Comparison of ENCODE assay signal across 18 cellular contexts in the genomic region with DNA sequence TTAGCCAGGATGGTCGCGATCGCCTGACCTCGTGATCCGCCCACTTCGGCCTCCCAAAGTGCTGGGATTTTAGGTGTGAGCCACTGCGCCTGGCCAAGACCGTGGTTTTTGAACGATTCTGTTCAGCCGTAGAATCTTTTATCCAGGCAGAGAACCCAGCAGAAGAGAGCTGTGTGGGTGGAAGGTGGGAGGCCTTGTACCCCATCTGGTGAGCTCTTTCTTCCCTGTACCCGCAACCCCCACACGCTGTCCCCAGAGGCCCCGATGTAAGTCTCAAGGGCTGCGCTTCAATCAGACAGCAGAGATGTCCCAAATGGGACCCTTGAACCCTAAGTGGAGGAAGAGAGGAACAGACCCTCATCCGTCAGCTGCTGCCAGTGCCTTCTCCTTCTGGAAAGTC. TPM values are rescaled to one million over a fixed set of nuclear protein-coding genes. Genes with fewer than 3 reads are reported as not detected.
DNase-seq lines count a peak whose midpoint lies in the region.
"Had no signal": no experiment of that assay in that cellular context is flagged by ENCODE, and none has a peak within 500 bp of the region (broad histone marks: within the 10 kb centered on the region; RNA-seq: fewer than 3 reads in every experiment).

No MANE protein-coding gene starts in this region.

- H3K14ac ChIP-seq in neuronal stem cell (ENCODE audit: low read length) = no peak overlapping the region

- peaks cover 21 to 56% of the 10 kb centered on the region in 2 donors for H3K36me3 ChIP-seq in neuronal stem cell (replicated peaks in 1 of 2; ENCODE audit: control insufficient read depth in 2 of 2, insufficient read depth in 2 of 2, low read length in 2 of 2)

- no peak overlapping the region for H2BK15ac ChIP-seq in neuronal stem cell (ENCODE audit: low read length)

- H3K23ac ChIP-seq in neuronal stem cell (ENCODE audit: low read depth, low read length, poor library complexity) = no peak overlapping the region

- peak in 13 of 61 donors; percentile 1 to 41 (median 17) for DNase-seq in caudate nucleus (lab: John Stamatoyannopoulos, UW)
- no peak for DNase-seq in neuronal stem cell (ENCODE audit: low spot score)
- DNase-seq in putamen (ENCODE audit: low spot score) = peak; percentile 63
- no peak for DNase-seq in activated naive CD8-positive, alpha-beta T cell treated with anti-CD3 and anti-CD28 coated beads for 36 hours
- DNase-seq in activated naive CD4-positive, alpha-beta T cell (lab: John Stamatoyannopoulos, UW) = no peak
- DNase-seq in stimulated activated CD4-positive, alpha-beta T cell treated with anti-CD3 and anti-CD28 coated beads, Interleukin-12 subunit alpha, Interleukin-12 subunit beta, amount 100 ng/mL, for 4 hours = no peak
- DNase-seq: Caco-2; CD4-positive, CD25-positive, alpha-beta regulatory T cell; CD8-positive, alpha-beta T cell; DMS153; DND-41; GOT3 had no signal

- H3K18ac ChIP-seq in neuronal stem cell (ENCODE audit: low read length) = no peak overlapping the region

- no CpG with 5 or more reads among the region's 15 CpGs for WGBS in neuronal stem cell (ENCODE audit: extremely low coverage in 2 of 2, insufficient read length in 2 of 2, insufficient replicate concordance in 1 of 2), 2 donors

- H2BK12ac ChIP-seq in neuronal stem cell (ENCODE audit: low read length) = no peak overlapping the region

- peaks cover 15% of the 10 kb centered on the region for H3K4me1 Mint-ChIP-seq in activated naive CD8-positive, alpha-beta T cell treated with anti-CD3 and anti-CD28 coated beads for 36 hours

- H2BK120ac ChIP-seq in neuronal stem cell (ENCODE audit: low read depth, low read length) = no peak overlapping the region

- H4K91ac ChIP-seq in neuronal stem cell (ENCODE audit: low read depth, low read length, poor library complexity) = no peak overlapping the region

- no peak overlapping the region for H3K4ac ChIP-seq in neuronal stem cell (ENCODE audit: low read length)

- H3K9me3 Mint-ChIP-seq in activated naive CD8-positive, alpha-beta T cell treated with anti-CD3 and anti-CD28 coated beads for 36 hours = peaks cover 19% of the 10 kb centered on the region

- no peak overlapping the region for H2AK5ac ChIP-seq in neuronal stem cell (ENCODE audit: low read depth, low read length)

- no peaks in the 10 kb centered on the region for H3K27me3 Mint-ChIP-seq in activated naive CD8-positive, alpha-beta T cell treated with anti-CD3 and anti-CD28 coated beads for 36 hours
- H3K27me3 Mint-ChIP-seq: B cell had no signal

- peak overlapping the region; percentile 21 for H3K9ac ChIP-seq in neuronal stem cell (ENCODE audit: low read depth, low read length, poor library complexity)
- H3K9ac ChIP-seq: BLaER1 had no signal

- H4K8ac ChIP-seq in neuronal stem cell (ENCODE audit: low read depth, low read length) = no peak overlapping the region

- H3K36me3 Mint-ChIP-seq in activated naive CD8-positive, alpha-beta T cell treated with anti-CD3 and anti-CD28 coated beads for 36 hours = peaks cover 49% of the 10 kb centered on the region

- peak overlapping the region; percentile 73 for H3K27ac ChIP-seq in caudate nucleus (ENCODE audit: low read depth, low read length)
- H3K27ac ChIP-seq in neuronal stem cell (replicated peaks; ENCODE audit: low read length) = no peak overlapping the region
- H3K27ac ChIP-seq: BLaER1, C4-2B had no signal

- no peak overlapping the region for H3K4me3 ChIP-seq in neuronal stem cell (ENCODE audit: low read length in 2 of 2)
- H3K4me3 ChIP-seq: BLaER1, HAP-1 had no signal

- peaks cover 6% of the 10 kb centered on the region for H3K79me1 ChIP-seq in neuronal stem cell (ENCODE audit: low read depth, low read length)

- H3K9me3 ChIP-seq in neuronal stem cell (replicated peaks in 1 of 2; ENCODE audit: control insufficient read depth in 2 of 2, insufficient read depth in 1 of 2, low read depth in 1 of 2, low read length in 2 of 2) = peaks cover 12 to 22% of the 10 kb centered on the region in 2 donors

- H3K27ac Mint-ChIP-seq in activated naive CD8-positive, alpha-beta T cell treated with anti-CD3 and anti-CD28 coated beads for 36 hours = no peak overlapping the region
- H3K27ac Mint-ChIP-seq: B cell; CD8-positive, alpha-beta T cell had no signal

- no peak overlapping the region for H2AFZ ChIP-seq in neuronal stem cell (ENCODE audit: low read length)

- no peak overlapping the region for H3K4me2 ChIP-seq in neuronal stem cell (ENCODE audit: insufficient read depth, low read length, poor library complexity, severe bottlenecking)
- H3K4me2 ChIP-seq: BLaER1 had no signal

- peaks cover 5% of the 10 kb centered on the region in 2 donors for H3K4me1 ChIP-seq in neuronal stem cell (ENCODE audit: control insufficient read depth in 2 of 2, insufficient read depth in 1 of 2, low read depth in 1 of 2, low read length in 2 of 2)
- H3K4me1 ChIP-seq: Caco-2 had no signal

- no peak overlapping the region for H2BK5ac ChIP-seq in neuronal stem cell (ENCODE audit: low read length)

- H3K27me3 ChIP-seq in neuronal stem cell (ENCODE audit: control insufficient read depth in 3 of 3, insufficient read depth in 3 of 3, low read depth in 1 of 3, low read length in 3 of 3) = no peaks in the 10 kb centered on the region
- H3K27me3 ChIP-seq: BLaER1 had no signal

- no peak overlapping the region for H3K4me3 Mint-ChIP-seq in activated naive CD8-positive, alpha-beta T cell treated with anti-CD3 and anti-CD28 coated beads for 36 hours
- H3K4me3 Mint-ChIP-seq: B cell; CD8-positive, alpha-beta T cell had no signal

RNA-seq across cellular contexts. Expression of a gene that starts 3.7 kb away (rescaled TPM):
- polyA plus RNA-seq in neuronal stem cell (2013, experiment 1 of 2) = 52.7 TPM
- 51.9 TPM for polyA plus RNA-seq in neuronal stem cell (2013, experiment 2 of 2)
- total RNA-seq in activated naive CD8-positive, alpha-beta T cell treated with anti-CD3 and anti-CD28 coated beads for 36 hours = 10 to 100 TPM; 14.8 to 18.4 TPM

RNA-seq across cellular contexts. Expression of a gene that starts 8.1 kb away (rescaled TPM):
- polyA plus RNA-seq in neuronal stem cell (2013, experiment 1 of 2) = 0.04 TPM
- 0.10 TPM for polyA plus RNA-seq in neuronal stem cell (2013, experiment 2 of 2)
- 1 to 10 TPM; 2.1 to 2.5 TPM for total RNA-seq in activated naive CD8-positive, alpha-beta T cell treated with anti-CD3 and anti-CD28 coated beads for 36 hours
- total RNA-seq: A172, A673 had no signal

RNA-seq across cellular contexts. Expression of a gene that starts 22.4 kb away (rescaled TPM):
- 0.42 TPM for polyA plus RNA-seq in neuronal stem cell (2013, experiment 1 of 2)
- polyA plus RNA-seq in neuronal stem cell (2013, experiment 2 of 2) = 0.47 TPM
- under 1 TPM; 0.52 to 0.60 TPM for total RNA-seq in activated naive CD8-positive, alpha-beta T cell treated with anti-CD3 and anti-CD28 coated beads for 36 hours
- total RNA-seq: Caco-2; CD8-positive, alpha-beta T cell had no signal

RNA-seq across cellular contexts. Expression of a gene that starts 25.7 kb away (rescaled TPM):
- 0.61 TPM for polyA plus RNA-seq in neuronal stem cell (2013, experiment 1 of 2)
- polyA plus RNA-seq in neuronal stem cell (2013, experiment 2 of 2) = 0.60 TPM
- total RNA-seq in activated naive CD8-positive, alpha-beta T cell treated with anti-CD3 and anti-CD28 coated beads for 36 hours = 10 to 100 TPM; 62.4 to 63.2 TPM
- total RNA-seq: A172 had no signal

RNA-seq across cellular contexts. Expression of a gene that starts 31.3 kb away (rescaled TPM):
- 303 TPM for polyA plus RNA-seq in neuronal stem cell (2013, experiment 1 of 2)
- polyA plus RNA-seq in neuronal stem cell (2013, experiment 2 of 2) = 310 TPM
- total RNA-seq in activated naive CD8-positive, alpha-beta T cell treated with anti-CD3 and anti-CD28 coated beads for 36 hours = 100 to 1,000 TPM; 483 to 489 TPM
